In genomic region chr10:6213908-6214307, GRCh38 we compare ENCODE assay signal across 29 cellular contexts. TPM values are rescaled to one million over a fixed set of nuclear protein-coding genes. Genes with fewer than 3 reads are reported as not detected.
DNase-seq lines count a peak whose midpoint lies in the region; ATAC-seq, FAIRE-seq and TF ChIP-seq lines count a peak whose summit lies in the region.
"Had no signal": no experiment of that assay in that cellular context is flagged by ENCODE, and none has a peak within 500 bp of the region (broad histone marks: within the 10 kb centered on the region; RNA-seq: fewer than 3 reads in every experiment).

No MANE protein-coding gene starts in this region.

- no peak for TF ChIP-seq EP300 in A549 (IDR thresholded peaks at IDR 0.05)

- FAIRE-seq in A549 (lab: Jason Lieb, UNC) = no peak
- FAIRE-seq: colon had no signal

- peaks cover 21% of the 10 kb centered on the region for H3K36me3 Mint-ChIP-seq in HFFc6 (ENCODE audit: low read depth)
- H3K36me3 Mint-ChIP-seq in glutamatergic neuron (ENCODE audit: unreplicated experiment) = peaks cover 20% of the 10 kb centered on the region

- TF ChIP-seq POLR2A in A549 (IDR thresholded peaks at IDR 0.05; ENCODE audit: low read length) = no peak

- CTCF ChIA-PET in A549 (lab: Yijun Ruan, JAX) = interaction anchor here (0.8 to 12.6 kb wide), 6 partner anchors 11 to 192 kb away, joined by 3 to 123 read pairs (median 8); partner anchors contain the start of gene PFKFB3

- H3K4me3 ChIP-seq in A549 (peak overlapping the region; percentile 16; the same call in 1 of the 3 replicates), psoas muscle (no peak overlapping the region)
- H3K4me3 ChIP-seq: MG63 had no signal

- H3K9me3 ChIP-seq in A549 = no peaks in the 10 kb centered on the region
- H3K9me3 ChIP-seq in psoas muscle = no peaks in the 10 kb centered on the region
- H3K9me3 ChIP-seq: MG63 had no signal

- DNase-seq in A549 (ENCODE audit: low read depth in 1 of 2, low spot score in 1 of 2) (no peak), HFFc6 (no peak), glutamatergic neuron (no peak), psoas muscle (peak in 1 of 2 donors; percentile 19), DMS114 treated with DMSO at 0.1 percent for 48 hours (lab: John Stamatoyannopoulos, UW; ENCODE audit: unreplicated experiment) (no peak), mucosa of gallbladder (ENCODE audit: low spot score) (no peak), NCI-H2107 (lab: John Stamatoyannopoulos, UW) (no peak), NCI-H526 treated with DMSO at 0.1 percent for 48 hours (lab: John Stamatoyannopoulos, UW) (no peak)
- DNase-seq: ACHN; activated CD4-positive, alpha-beta T cell treated with anti-CD3 and anti-CD28 coated beads, Interleukin-2, amount 50 U/mL, for 4 hours; activated CD4-positive, CD25-positive, alpha-beta regulatory T cell; activated CD8-positive, alpha-beta memory T cell treated with anti-CD3 and anti-CD28 coated beads, Interleukin-2, amount 10 ng/mL, durations not matched to agents 7 days and 5 days; activated naive CD4-positive, alpha-beta T cell treated with anti-CD3 and anti-CD28 coated beads, Interleukin-2, amount 50 U/mL, for 16 hours; MG63; NCI-H1105; NCI-H187; NCI-H2171 treated with DMSO at 0.1 percent for 48 hours; NCI-H510A; nucleus accumbens; RPMI8226; stimulated activated CD4-positive, alpha-beta T cell treated with anti-CD3 and anti-CD28 coated beads, Interleukin-15, amount 100 ng/mL, for 24 hours; stimulated activated CD4-positive, alpha-beta T cell treated with anti-CD3 and anti-CD28 coated beads, Interleukin-4, amount 100 ng/mL, for 4 hours; T-cell had no signal

- H3K36me3 ChIP-seq in psoas muscle (ENCODE audit: insufficient read depth in 1 of 2, low read depth in 1 of 2) = peaks cover 3 to 83% of the 10 kb centered on the region in 2 donors

- POLR2A ChIA-PET in A549 (lab: Yijun Ruan, JAX) = no interaction called here

- ATAC-seq in A549 (no peak), psoas muscle (no peak)
- ATAC-seq: activated CD8-positive, alpha-beta memory T cell treated with anti-CD3 and anti-CD28 coated beads, Interleukin-2, amount 10 ng/mL, durations not matched to agents 7 days and 5 days; HCT116; T-cell had no signal

- no peak overlapping the region for H3K4me3 Mint-ChIP-seq in HFFc6
- H3K4me3 Mint-ChIP-seq in glutamatergic neuron (ENCODE audit: unreplicated experiment) = peak overlapping the region; percentile 28
- H3K4me3 Mint-ChIP-seq: activated CD8-positive, alpha-beta memory T cell treated with anti-CD3 and anti-CD28 coated beads, Interleukin-2, amount 10 ng/mL, durations not matched to agents 7 days and 5 days; B cell; memory B cell; T-cell had no signal

- TF ChIP-seq CTCF in A549 (IDR thresholded peaks at IDR 0.05) (no peak), HFFc6 (IDR thresholded peaks at IDR 0.05) (no peak), glutamatergic neuron (IDR thresholded peaks at IDR 0.05; ENCODE audit: partially characterized antibody, unreplicated experiment) (no peak), psoas muscle (IDR thresholded peaks at IDR 0.05) (no peak)

- H3K27ac ChIP-seq in A549 (peak overlapping the region; percentile 58 to 83), psoas muscle (peak overlapping the region; percentile 72)
- H3K27ac ChIP-seq: epithelial cell of prostate, KMS-11 had no signal

- H3K4me1 Mint-ChIP-seq in HFFc6 (ENCODE audit: low read depth) (peaks cover 28% of the 10 kb centered on the region), glutamatergic neuron (ENCODE audit: low read depth, unreplicated experiment) (peaks cover 15% of the 10 kb centered on the region)

- H3K9me3 Mint-ChIP-seq in HFFc6 = no peaks in the 10 kb centered on the region
- H3K9me3 Mint-ChIP-seq in glutamatergic neuron (ENCODE audit: unreplicated experiment) = peaks cover 12% of the 10 kb centered on the region
- H3K9me3 Mint-ChIP-seq: memory B cell, T-cell had no signal

- no peak for TF ChIP-seq RAD21 in A549 (conservative IDR thresholded peaks at IDR 0.05 in 1 of 2, IDR thresholded peaks at IDR 0.05 in 1 of 2)

- H3K4me1 ChIP-seq in A549 (peaks cover 96% of the 10 kb centered on the region), psoas muscle (peaks cover 24% of the 10 kb centered on the region)

- H3K27ac Mint-ChIP-seq in HFFc6 = peak overlapping the region; percentile 12; the same call in 1 of the 2 replicates
- H3K27ac Mint-ChIP-seq in glutamatergic neuron (ENCODE audit: unreplicated experiment) = peak overlapping the region; percentile 79
- H3K27ac Mint-ChIP-seq: activated CD8-positive, alpha-beta memory T cell treated with anti-CD3 and anti-CD28 coated beads, Interleukin-2, amount 10 ng/mL, durations not matched to agents 7 days and 5 days; B cell; memory B cell; T-cell had no signal

- H3K27me3 Mint-ChIP-seq in HFFc6 (ENCODE audit: insufficient read depth) = peaks cover 2% of the 10 kb centered on the region; the same call in 1 of the 2 replicates
- peaks cover 2% of the 10 kb centered on the region for H3K27me3 Mint-ChIP-seq in glutamatergic neuron (ENCODE audit: unreplicated experiment)
- H3K27me3 Mint-ChIP-seq: activated CD8-positive, alpha-beta memory T cell treated with anti-CD3 and anti-CD28 coated beads, Interleukin-2, amount 10 ng/mL, durations not matched to agents 7 days and 5 days; B cell; memory B cell; T-cell had no signal

- no peaks in the 10 kb centered on the region for H3K27me3 ChIP-seq in psoas muscle (ENCODE audit: insufficient read depth in 3 of 3, low read length in 2 of 3)
- H3K27me3 ChIP-seq: MG63 had no signal

- H3K4me2 ChIP-seq in A549 = peak overlapping the region; percentile 74
- H3K4me2 ChIP-seq: KMS-11 had no signal

- 88% methylated on average over 5 of the region's 5 CpGs for WGBS in A549 (ENCODE audit: missing lambda C conversion rate)
- WGBS in psoas muscle, 3 donors = 92 to 95% (median 94%) methylated on average over 5 of the region's 5 CpGs

- intact Hi-C loops in psoas muscle (cut with DNase I) = loop anchor here in 1 of 2 donors (5.0 kb wide), 1 partner anchor 188 kb away; no protein-coding TSS in a partner anchor

TF ChIP-seq in A549, 52 proteins besides CTCF, POLR2A, EP300 and RAD21:
- TF ChIP-seq TFCP2L1 (CRISPR knock-in tag; IDR thresholded peaks at IDR 0.05) = no peak
- 0 out of 2 replicates have a peak, but pooled peaks have one; percentile 22 for TF ChIP-seq MAX (IDR thresholded peaks at IDR 0.05)

RNA-seq across cellular contexts. Expression of gene PFKFB3, which starts 11.2 kb away (rescaled TPM):
- polyA plus RNA-seq in A549 (2011; rRNA removed) (139 and 151 TPM in 2 replicates), A549 (2017; fragmentation: RNase III; extraction: RNeasy Plus Mini Kit Qiagen cat#74134 plus additional on column Dnase treatment) (200 to 232 TPM (median 220 TPM) in 3 replicates), psoas muscle (100 to 1,000 TPM in 2 of 3 donors, 10 to 100 TPM in 1; 26.7 to 704 (median 448) TPM)
- polyA plus RNA-seq in A549 (2012; cell fraction: cytosol; rRNA removed) = 236 and 256 TPM in 2 replicates
- polyA plus RNA-seq in A549 (2012; cell fraction: nucleus; rRNA removed) = 551 and 642 TPM in 2 replicates
- 127 and 177 TPM in 2 replicates for polyA minus RNA-seq in A549 (2011; rRNA and poly(A)+ RNA removed)
- total RNA-seq in HFFc6 (2021; fragmentation: NEBNext Ultra II Directional; extraction: Animal tissue kit (Norgen Biotek cat#: 25700)) = 10 to 100 TPM; 25.4 to 34.6 (median 28.7) TPM
- total RNA-seq in glutamatergic neuron (ENCODE audit: unreplicated experiment) (137 TPM), psoas muscle (100 to 1,000 TPM in 3 of 4 donors, 10 to 100 TPM in 1; 25.4 to 225 (median 148) TPM), mucosa of gallbladder (100 TPM)
